1 cellular context compared by ENCODE assay signal in the genomic region with DNA sequence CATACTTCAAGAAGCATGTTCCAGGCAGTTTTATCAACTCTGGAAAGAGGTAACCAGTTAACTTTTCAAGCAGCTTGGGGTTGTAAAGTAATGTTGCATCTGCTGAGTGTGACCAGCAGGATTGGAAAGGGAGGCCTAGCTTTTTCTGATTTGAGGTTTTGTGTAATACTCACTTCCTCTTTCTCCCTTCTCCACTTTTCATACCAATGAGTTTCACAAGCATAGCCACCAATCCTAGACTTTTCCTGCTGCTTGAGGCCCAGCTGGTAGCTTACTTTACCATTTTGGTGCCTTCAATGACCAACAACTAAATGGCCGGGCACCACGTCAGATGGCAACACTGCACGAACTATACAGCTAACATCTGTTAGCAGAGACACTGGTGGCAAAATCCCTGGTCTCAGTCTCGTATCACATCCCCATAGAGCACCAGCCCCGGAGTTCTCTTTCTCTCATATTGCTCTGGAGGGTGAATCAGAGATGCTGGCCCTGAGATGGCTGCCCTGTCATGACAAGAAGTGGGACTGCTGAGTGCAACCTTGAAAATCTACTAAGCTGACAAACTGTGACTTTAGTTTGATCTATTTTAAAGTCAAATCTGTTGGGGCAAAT.
TF ChIP-seq lines count a peak whose summit lies in the region.

No MANE protein-coding gene starts in this region.

TF ChIP-seq in GM12878, 131 proteins besides CTCF, POLR2A, EP300 and RAD21 (continued from another document and continues in another):
- TF ChIP-seq SMC3 (IDR thresholded peaks at IDR 0.05; ENCODE audit: borderline replicate concordance, low read length) = no peak
- TF ChIP-seq NFYA (IDR thresholded peaks at IDR 0.05; ENCODE audit: borderline replicate concordance, low read depth, low read length) = no peak
- no peak for TF ChIP-seq SREBF2 (IDR thresholded peaks at IDR 0.05; ENCODE audit: low read length)
- no peak for TF ChIP-seq KLF5 (IDR thresholded peaks at IDR 0.05; ENCODE audit: partially characterized antibody)
- peak; percentile 91 for TF ChIP-seq RUNX3 (IDR thresholded peaks at IDR 0.05; ENCODE audit: low read length)
- TF ChIP-seq BACH1 (IDR thresholded peaks at IDR 0.05; ENCODE audit: borderline replicate concordance) = peak; percentile 42; the same call in 1 of the 2 replicates
- TF ChIP-seq, protein P1, sequence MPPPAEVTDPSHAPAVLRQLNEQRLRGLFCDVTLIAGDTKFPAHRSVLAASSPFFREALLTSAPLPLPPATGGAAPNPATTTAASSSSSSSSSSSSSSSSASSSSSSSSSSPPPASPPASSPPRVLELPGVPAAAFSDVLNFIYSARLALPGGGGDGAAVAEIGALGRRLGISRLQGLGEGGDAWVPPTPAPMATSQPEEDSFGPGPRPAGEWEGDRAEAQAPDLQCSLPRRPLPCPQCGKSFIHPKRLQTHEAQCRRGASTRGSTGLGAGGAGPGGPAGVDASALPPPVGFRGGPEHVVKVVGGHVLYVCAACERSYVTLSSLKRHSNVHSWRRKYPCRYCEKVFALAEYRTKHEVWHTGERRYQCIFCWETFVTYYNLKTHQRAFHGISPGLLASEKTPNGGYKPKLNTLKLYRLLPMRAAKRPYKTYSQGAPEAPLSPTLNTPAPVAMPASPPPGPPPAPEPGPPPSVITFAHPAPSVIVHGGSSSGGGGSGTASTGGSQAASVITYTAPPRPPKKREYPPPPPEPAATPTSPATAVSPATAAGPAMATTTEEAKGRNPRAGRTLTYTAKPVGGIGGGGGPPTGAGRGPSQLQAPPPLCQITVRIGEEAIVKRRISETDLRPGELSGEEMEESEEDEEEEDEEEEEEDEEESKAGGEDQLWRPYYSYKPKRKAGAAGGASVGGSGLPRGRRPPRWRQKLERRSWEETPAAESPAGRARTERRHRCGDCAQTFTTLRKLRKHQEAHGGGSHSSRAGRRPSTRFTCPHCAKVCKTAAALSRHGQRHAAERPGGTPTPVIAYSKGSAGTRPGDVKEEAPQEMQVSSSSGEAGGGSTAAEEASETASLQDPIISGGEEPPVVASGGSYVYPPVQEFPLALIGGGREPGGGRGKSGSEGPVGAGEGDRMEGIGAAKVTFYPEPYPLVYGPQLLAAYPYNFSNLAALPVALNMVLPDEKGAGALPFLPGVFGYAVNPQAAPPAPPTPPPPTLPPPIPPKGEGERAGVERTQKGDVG (CRISPR knock-in tag; IDR thresholded peaks at IDR 0.05) = no peak
- no peak for TF ChIP-seq PML (IDR thresholded peaks at IDR 0.05; ENCODE audit: low read length)
- no peak for TF ChIP-seq KDM1A (IDR thresholded peaks at IDR 0.05; ENCODE audit: borderline replicate concordance)
- TF ChIP-seq POLR2AphosphoS5 (IDR thresholded peaks at IDR 0.05; ENCODE audit: low read length) = no peak
- no peak for TF ChIP-seq BHLHE40 (IDR thresholded peaks at IDR 0.05; ENCODE audit: borderline replicate concordance in 1 of 2, low read depth in 2 of 2, low read length in 1 of 2)
- TF ChIP-seq, protein P2, sequence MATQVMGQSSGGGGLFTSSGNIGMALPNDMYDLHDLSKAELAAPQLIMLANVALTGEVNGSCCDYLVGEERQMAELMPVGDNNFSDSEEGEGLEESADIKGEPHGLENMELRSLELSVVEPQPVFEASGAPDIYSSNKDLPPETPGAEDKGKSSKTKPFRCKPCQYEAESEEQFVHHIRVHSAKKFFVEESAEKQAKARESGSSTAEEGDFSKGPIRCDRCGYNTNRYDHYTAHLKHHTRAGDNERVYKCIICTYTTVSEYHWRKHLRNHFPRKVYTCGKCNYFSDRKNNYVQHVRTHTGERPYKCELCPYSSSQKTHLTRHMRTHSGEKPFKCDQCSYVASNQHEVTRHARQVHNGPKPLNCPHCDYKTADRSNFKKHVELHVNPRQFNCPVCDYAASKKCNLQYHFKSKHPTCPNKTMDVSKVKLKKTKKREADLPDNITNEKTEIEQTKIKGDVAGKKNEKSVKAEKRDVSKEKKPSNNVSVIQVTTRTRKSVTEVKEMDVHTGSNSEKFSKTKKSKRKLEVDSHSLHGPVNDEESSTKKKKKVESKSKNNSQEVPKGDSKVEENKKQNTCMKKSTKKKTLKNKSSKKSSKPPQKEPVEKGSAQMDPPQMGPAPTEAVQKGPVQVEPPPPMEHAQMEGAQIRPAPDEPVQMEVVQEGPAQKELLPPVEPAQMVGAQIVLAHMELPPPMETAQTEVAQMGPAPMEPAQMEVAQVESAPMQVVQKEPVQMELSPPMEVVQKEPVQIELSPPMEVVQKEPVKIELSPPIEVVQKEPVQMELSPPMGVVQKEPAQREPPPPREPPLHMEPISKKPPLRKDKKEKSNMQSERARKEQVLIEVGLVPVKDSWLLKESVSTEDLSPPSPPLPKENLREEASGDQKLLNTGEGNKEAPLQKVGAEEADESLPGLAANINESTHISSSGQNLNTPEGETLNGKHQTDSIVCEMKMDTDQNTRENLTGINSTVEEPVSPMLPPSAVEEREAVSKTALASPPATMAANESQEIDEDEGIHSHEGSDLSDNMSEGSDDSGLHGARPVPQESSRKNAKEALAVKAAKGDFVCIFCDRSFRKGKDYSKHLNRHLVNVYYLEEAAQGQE (IDR thresholded peaks at IDR 0.05; ENCODE audit: low read depth, low read length) = no peak
- no peak for TF ChIP-seq SMAD1 (IDR thresholded peaks at IDR 0.05; ENCODE audit: low read depth, partially characterized antibody)
- TF ChIP-seq SP1 (IDR thresholded peaks at IDR 0.05; ENCODE audit: low read depth, low read length) = no peak
- peak; percentile 66 for TF ChIP-seq DPF2 (IDR thresholded peaks at IDR 0.05)
- TF ChIP-seq, protein P3, sequence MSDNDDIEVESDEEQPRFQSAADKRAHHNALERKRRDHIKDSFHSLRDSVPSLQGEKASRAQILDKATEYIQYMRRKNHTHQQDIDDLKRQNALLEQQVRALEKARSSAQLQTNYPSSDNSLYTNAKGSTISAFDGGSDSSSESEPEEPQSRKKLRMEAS (IDR thresholded peaks at IDR 0.05; ENCODE audit: low read depth, low read length) = no peak
- no peak for TF ChIP-seq SUZ12 (IDR thresholded peaks at IDR 0.05; ENCODE audit: unreplicated experiment)
- no peak for TF ChIP-seq EZH2 (IDR thresholded peaks at IDR 0.05; ENCODE audit: borderline replicate concordance, control insufficient read depth, low read depth, low read length)
- TF ChIP-seq, protein P4, sequence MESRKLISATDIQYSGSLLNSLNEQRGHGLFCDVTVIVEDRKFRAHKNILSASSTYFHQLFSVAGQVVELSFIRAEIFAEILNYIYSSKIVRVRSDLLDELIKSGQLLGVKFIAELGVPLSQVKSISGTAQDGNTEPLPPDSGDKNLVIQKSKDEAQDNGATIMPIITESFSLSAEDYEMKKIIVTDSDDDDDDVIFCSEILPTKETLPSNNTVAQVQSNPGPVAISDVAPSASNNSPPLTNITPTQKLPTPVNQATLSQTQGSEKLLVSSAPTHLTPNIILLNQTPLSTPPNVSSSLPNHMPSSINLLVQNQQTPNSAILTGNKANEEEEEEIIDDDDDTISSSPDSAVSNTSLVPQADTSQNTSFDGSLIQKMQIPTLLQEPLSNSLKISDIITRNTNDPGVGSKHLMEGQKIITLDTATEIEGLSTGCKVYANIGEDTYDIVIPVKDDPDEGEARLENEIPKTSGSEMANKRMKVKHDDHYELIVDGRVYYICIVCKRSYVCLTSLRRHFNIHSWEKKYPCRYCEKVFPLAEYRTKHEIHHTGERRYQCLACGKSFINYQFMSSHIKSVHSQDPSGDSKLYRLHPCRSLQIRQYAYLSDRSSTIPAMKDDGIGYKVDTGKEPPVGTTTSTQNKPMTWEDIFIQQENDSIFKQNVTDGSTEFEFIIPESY (IDR thresholded peaks at IDR 0.05) = no peak
- no peak for TF ChIP-seq NBN (IDR thresholded peaks at IDR 0.05)
- TF ChIP-seq IKZF2 (IDR thresholded peaks at IDR 0.05) = peak; percentile 82 to 89
- TF ChIP-seq JUNB (IDR thresholded peaks at IDR 0.05) = no peak
- TF ChIP-seq, protein P5, sequence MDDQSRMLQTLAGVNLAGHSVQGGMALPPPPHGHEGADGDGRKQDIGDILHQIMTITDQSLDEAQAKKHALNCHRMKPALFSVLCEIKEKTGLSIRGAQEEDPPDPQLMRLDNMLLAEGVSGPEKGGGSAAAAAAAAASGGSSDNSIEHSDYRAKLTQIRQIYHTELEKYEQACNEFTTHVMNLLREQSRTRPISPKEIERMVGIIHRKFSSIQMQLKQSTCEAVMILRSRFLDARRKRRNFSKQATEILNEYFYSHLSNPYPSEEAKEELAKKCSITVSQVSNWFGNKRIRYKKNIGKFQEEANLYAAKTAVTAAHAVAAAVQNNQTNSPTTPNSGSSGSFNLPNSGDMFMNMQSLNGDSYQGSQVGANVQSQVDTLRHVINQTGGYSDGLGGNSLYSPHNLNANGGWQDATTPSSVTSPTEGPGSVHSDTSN (IDR thresholded peaks at IDR 0.05; ENCODE audit: insufficient replicate concordance, low read depth, low read length) = no peak
- TF ChIP-seq BCL11A (IDR thresholded peaks at IDR 0.05; ENCODE audit: low read depth, low read length) = no peak
- TF ChIP-seq CHD4 (IDR thresholded peaks at IDR 0.05) = no peak
- TF ChIP-seq EED (IDR thresholded peaks at IDR 0.05; ENCODE audit: low read depth) = peak; percentile 92
- TF ChIP-seq MEF2A (IDR thresholded peaks at IDR 0.05; ENCODE audit: insufficient read depth, low read depth, low read length) = no peak
- TF ChIP-seq, protein P6, sequence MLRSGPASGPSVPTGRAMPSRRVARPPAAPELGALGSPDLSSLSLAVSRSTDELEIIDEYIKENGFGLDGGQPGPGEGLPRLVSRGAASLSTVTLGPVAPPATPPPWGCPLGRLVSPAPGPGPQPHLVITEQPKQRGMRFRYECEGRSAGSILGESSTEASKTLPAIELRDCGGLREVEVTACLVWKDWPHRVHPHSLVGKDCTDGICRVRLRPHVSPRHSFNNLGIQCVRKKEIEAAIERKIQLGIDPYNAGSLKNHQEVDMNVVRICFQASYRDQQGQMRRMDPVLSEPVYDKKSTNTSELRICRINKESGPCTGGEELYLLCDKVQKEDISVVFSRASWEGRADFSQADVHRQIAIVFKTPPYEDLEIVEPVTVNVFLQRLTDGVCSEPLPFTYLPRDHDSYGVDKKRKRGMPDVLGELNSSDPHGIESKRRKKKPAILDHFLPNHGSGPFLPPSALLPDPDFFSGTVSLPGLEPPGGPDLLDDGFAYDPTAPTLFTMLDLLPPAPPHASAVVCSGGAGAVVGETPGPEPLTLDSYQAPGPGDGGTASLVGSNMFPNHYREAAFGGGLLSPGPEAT (IDR thresholded peaks at IDR 0.05; ENCODE audit: low read depth) = 0 out of 2 replicates have a peak, but pooled peaks have one; percentile 40
- TF ChIP-seq, protein P7, sequence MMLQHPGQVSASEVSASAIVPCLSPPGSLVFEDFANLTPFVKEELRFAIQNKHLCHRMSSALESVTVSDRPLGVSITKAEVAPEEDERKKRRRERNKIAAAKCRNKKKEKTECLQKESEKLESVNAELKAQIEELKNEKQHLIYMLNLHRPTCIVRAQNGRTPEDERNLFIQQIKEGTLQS (IDR thresholded peaks at IDR 0.05; ENCODE audit: borderline replicate concordance, extremely low read depth, low read depth, low read length) = no peak
- TF ChIP-seq STAT3 (IDR thresholded peaks at IDR 0.05; ENCODE audit: low read depth, low read length) = no peak
- TF ChIP-seq TCF12 (IDR thresholded peaks at IDR 0.05; ENCODE audit: low read depth, low read length) = 0 out of 2 replicates have a peak, but pooled peaks have one; percentile 33
- TF ChIP-seq FOXM1 (IDR thresholded peaks at IDR 0.05; ENCODE audit: low read depth, low read length) = no peak
- no peak for TF ChIP-seq JUND (IDR thresholded peaks at IDR 0.05; ENCODE audit: low read depth, low read length)
- TF ChIP-seq, protein P8, sequence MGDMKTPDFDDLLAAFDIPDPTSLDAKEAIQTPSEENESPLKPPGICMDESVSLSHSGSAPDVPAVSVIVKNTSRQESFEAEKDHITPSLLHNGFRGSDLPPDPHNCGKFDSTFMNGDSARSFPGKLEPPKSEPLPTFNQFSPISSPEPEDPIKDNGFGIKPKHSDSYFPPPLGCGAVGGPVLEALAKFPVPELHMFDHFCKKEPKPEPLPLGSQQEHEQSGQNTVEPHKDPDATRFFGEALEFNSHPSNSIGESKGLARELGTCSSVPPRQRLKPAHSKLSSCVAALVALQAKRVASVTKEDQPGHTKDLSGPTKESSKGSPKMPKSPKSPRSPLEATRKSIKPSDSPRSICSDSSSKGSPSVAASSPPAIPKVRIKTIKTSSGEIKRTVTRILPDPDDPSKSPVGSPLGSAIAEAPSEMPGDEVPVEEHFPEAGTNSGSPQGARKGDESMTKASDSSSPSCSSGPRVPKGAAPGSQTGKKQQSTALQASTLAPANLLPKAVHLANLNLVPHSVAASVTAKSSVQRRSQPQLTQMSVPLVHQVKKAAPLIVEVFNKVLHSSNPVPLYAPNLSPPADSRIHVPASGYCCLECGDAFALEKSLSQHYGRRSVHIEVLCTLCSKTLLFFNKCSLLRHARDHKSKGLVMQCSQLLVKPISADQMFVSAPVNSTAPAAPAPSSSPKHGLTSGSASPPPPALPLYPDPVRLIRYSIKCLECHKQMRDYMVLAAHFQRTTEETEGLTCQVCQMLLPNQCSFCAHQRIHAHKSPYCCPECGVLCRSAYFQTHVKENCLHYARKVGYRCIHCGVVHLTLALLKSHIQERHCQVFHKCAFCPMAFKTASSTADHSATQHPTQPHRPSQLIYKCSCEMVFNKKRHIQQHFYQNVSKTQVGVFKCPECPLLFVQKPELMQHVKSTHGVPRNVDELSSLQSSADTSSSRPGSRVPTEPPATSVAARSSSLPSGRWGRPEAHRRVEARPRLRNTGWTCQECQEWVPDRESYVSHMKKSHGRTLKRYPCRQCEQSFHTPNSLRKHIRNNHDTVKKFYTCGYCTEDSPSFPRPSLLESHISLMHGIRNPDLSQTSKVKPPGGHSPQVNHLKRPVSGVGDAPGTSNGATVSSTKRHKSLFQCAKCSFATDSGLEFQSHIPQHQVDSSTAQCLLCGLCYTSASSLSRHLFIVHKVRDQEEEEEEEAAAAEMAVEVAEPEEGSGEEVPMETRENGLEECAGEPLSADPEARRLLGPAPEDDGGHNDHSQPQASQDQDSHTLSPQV (IDR thresholded peaks at IDR 0.05) = no peak
- TF ChIP-seq SUPT20H (IDR thresholded peaks at IDR 0.05; ENCODE audit: borderline replicate concordance, control insufficient read depth, low read depth, low read length) = no peak
- TF ChIP-seq, protein P9, sequence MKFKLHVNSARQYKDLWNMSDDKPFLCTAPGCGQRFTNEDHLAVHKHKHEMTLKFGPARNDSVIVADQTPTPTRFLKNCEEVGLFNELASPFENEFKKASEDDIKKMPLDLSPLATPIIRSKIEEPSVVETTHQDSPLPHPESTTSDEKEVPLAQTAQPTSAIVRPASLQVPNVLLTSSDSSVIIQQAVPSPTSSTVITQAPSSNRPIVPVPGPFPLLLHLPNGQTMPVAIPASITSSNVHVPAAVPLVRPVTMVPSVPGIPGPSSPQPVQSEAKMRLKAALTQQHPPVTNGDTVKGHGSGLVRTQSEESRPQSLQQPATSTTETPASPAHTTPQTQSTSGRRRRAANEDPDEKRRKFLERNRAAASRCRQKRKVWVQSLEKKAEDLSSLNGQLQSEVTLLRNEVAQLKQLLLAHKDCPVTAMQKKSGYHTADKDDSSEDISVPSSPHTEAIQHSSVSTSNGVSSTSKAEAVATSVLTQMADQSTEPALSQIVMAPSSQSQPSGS (IDR thresholded peaks at IDR 0.05; ENCODE audit: low read length) = 0 out of 2 replicates have a peak, but pooled peaks have one; percentile 13
- TF ChIP-seq GABPA (IDR thresholded peaks at IDR 0.05; ENCODE audit: low read depth) = no peak
- 0 out of 2 replicates have a peak, but pooled peaks have one; percentile 40 for TF ChIP-seq TCF3 (IDR thresholded peaks at IDR 0.05; ENCODE audit: borderline replicate concordance, insufficient read depth, low read depth, low read length)
